ENCODE assay signal across 9 cellular contexts in genomic region chr7:84196007-84196551, GRCh38. TPM values are rescaled to one million over a fixed set of nuclear protein-coding genes. Genes with fewer than 3 reads are reported as not detected.
DNase-seq lines count a peak whose midpoint lies in the region; ATAC-seq and TF ChIP-seq lines count a peak whose summit lies in the region.
"Had no signal": no experiment of that assay in that cellular context is flagged by ENCODE, and none has a peak within 500 bp of the region (broad histone marks: within the 10 kb centered on the region; RNA-seq: fewer than 3 reads in every experiment).

No MANE protein-coding gene starts in this region.

- no peak overlapping the region for H3K27ac ChIP-seq in CD4-positive, CD25-positive, alpha-beta regulatory T cell (ENCODE audit: insufficient read depth, low read length, poor library complexity, severe bottlenecking)
- H3K27ac ChIP-seq in epithelial cell of prostate (peak overlapping the region; percentile 82), neural cell (ENCODE audit: low read length) (no peak overlapping the region)

- H3K4me1 ChIP-seq in CD4-positive, CD25-positive, alpha-beta regulatory T cell (ENCODE audit: control insufficient read depth, insufficient read depth, low read length, poor library complexity, severe bottlenecking), result no peaks in the 10 kb centered on the region

- no peaks in the 10 kb centered on the region for H3K27me3 Mint-ChIP-seq in CD4-positive, CD25-positive, alpha-beta regulatory T cell

- no peak overlapping the region for H3K9ac ChIP-seq in neural cell (ENCODE audit: low read length)

- H3K27me3 ChIP-seq in CD4-positive, CD25-positive, alpha-beta regulatory T cell (ENCODE audit: control insufficient read depth, insufficient read depth, low read length), result no peaks in the 10 kb centered on the region
- H3K27me3 ChIP-seq in neural cell (ENCODE audit: insufficient read depth, low read depth, low read length), result no peaks in the 10 kb centered on the region

- H3K27ac Mint-ChIP-seq in CD4-positive, CD25-positive, alpha-beta regulatory T cell, result peak overlapping the region in 1 of 3 donors; percentile 21

- no peaks in the 10 kb centered on the region for H3K36me3 Mint-ChIP-seq in CD4-positive, CD25-positive, alpha-beta regulatory T cell

- H3K36me3 ChIP-seq in CD4-positive, CD25-positive, alpha-beta regulatory T cell (ENCODE audit: control insufficient read depth, insufficient read depth, low read length), result no peaks in the 10 kb centered on the region
- no peaks in the 10 kb centered on the region for H3K36me3 ChIP-seq in neural cell (ENCODE audit: insufficient read depth, low read length)

- H4K20me1 ChIP-seq in neural cell (ENCODE audit: insufficient read depth), result no peaks in the 10 kb centered on the region

- peak in 1 of 3 donors; percentile 1 for DNase-seq in CD4-positive, CD25-positive, alpha-beta regulatory T cell
- DNase-seq in NCI-H69 (lab: John Stamatoyannopoulos, UW) (peak; percentile 31), epithelial cell of prostate (ENCODE audit: low read depth, low spot score) (no peak), GM20000 (ENCODE audit: low spot score) (no peak), activated gamma-delta T cell (lab: John Stamatoyannopoulos, UW) (no peak)
- DNase-seq: NCI-H1436 had no signal

- no peak overlapping the region for H2AFZ ChIP-seq in neural cell (ENCODE audit: low read depth, low read length)

- peak overlapping the region; percentile 22 for H3K4me2 ChIP-seq in neural cell (ENCODE audit: low read length)

- peaks cover 36% of the 10 kb centered on the region for H3K79me2 ChIP-seq in neural cell (replicated peaks; ENCODE audit: insufficient read depth, low read length)

- no peaks in the 10 kb centered on the region for H3K9me2 ChIP-seq in neural cell (ENCODE audit: insufficient read depth, low read length)

- TF ChIP-seq CTCF in neural cell (IDR thresholded peaks at IDR 0.05; ENCODE audit: poor library complexity, severe bottlenecking) (no peak), GM20000 (IDR thresholded peaks at IDR 0.05; ENCODE audit: extremely low read depth, missing control alignments) (no peak)

- H3F3A ChIP-seq in neural cell (ENCODE audit: insufficient read depth, low read length, poor library complexity, severe bottlenecking), result no peaks in the 10 kb centered on the region

- ATAC-seq in CD4-positive, CD25-positive, alpha-beta regulatory T cell (ENCODE audit: low read depth in 2 of 2), result no peak
- ATAC-seq in GM19328 (IDR thresholded peaks at IDR 0.05; ENCODE audit: unreplicated experiment), result no peak
- no peak for ATAC-seq in GM19452 (IDR thresholded peaks at IDR 0.05; ENCODE audit: unreplicated experiment)

- H3K4me1 Mint-ChIP-seq in CD4-positive, CD25-positive, alpha-beta regulatory T cell, result peaks cover 0 to 26% (median 4%) of the 10 kb centered on the region in 4 donors

- TF ChIP-seq RAD21 in neural cell (conservative IDR thresholded peaks at IDR 0.05), result no peak

- peak overlapping the region in 3 of 4 donors; percentile 33 to 93 (median 72) for H3K4me3 Mint-ChIP-seq in CD4-positive, CD25-positive, alpha-beta regulatory T cell

- H3K9me3 Mint-ChIP-seq in CD4-positive, CD25-positive, alpha-beta regulatory T cell, result peaks cover 0 to 3% (median 0%) of the 10 kb centered on the region in 7 donors

- H3K9me3 ChIP-seq in CD4-positive, CD25-positive, alpha-beta regulatory T cell (ENCODE audit: control insufficient read depth in 2 of 2, low read length in 2 of 2), result no peaks in the 10 kb centered on the region
- no peaks in the 10 kb centered on the region for H3K9me3 ChIP-seq in neural cell (ENCODE audit: low read length)

- no peak for TF ChIP-seq EP300 in neural cell (conservative IDR thresholded peaks at IDR 0.05; ENCODE audit: poor library complexity, severe bottlenecking)

- no peak overlapping the region for H3K4me3 ChIP-seq in CD4-positive, CD25-positive, alpha-beta regulatory T cell (ENCODE audit: low read depth, low read length)
- peak overlapping the region; percentile 68 for H3K4me3 ChIP-seq in neural cell (ENCODE audit: low read length)

TF ChIP-seq in neural cell, 6 proteins besides CTCF, POLR2A, EP300 and RAD21:
- TF ChIP-seq SMC3 (conservative IDR thresholded peaks at IDR 0.05; ENCODE audit: poor library complexity), result no peak

RNA-seq across cellular contexts. Expression of gene SEMA3A, which starts 1.5 kb away (rescaled TPM):
- total RNA-seq in CD4-positive, CD25-positive, alpha-beta regulatory T cell, result not detected
- not detected for polyA plus RNA-seq in CD4-positive, CD25-positive, alpha-beta regulatory T cell
- 20.7 and 22.8 TPM in 2 replicates for polyA plus RNA-seq in neural cell
- 130 and 157 TPM in 2 replicates for polyA minus RNA-seq in neural cell

Comparison
In these comparisons a context has a peak if more than half of its experiments do, and no peak if none do; other contexts are left out.
1. RNA of gene SEMA3A, which starts 1.5 kb away (polyA plus RNA-seq): 20.7 to 22.8 TPM in neural cell; not detected in CD4-positive, CD25-positive, alpha-beta regulatory T cell; every median in the first group is over 10 times any median in the second.